16 cellular contexts compared by ENCODE assay signal in genomic region chr1:180027949-180028445, GRCh38.
DNase-seq lines count a peak whose midpoint lies in the region; ATAC-seq, FAIRE-seq and TF ChIP-seq lines count a peak whose summit lies in the region.
"Had no signal": no experiment of that assay in that cellular context is flagged by ENCODE, and none has a peak within 500 bp of the region (broad histone marks: within the 10 kb centered on the region; RNA-seq: fewer than 3 reads in every experiment).

No MANE protein-coding gene starts in this region.

- no peak for TF ChIP-seq POLR2A in A549 (IDR thresholded peaks at IDR 0.05; ENCODE audit: low read length)
- no peak for TF ChIP-seq POLR2A in HepG2 (IDR thresholded peaks at IDR 0.05; ENCODE audit: insufficient read depth in 1 of 2, low read depth in 2 of 2, low read length in 2 of 2)

- H3K4me3 Mint-ChIP-seq in HFFc6: peak overlapping the region; percentile 32
- H3K4me3 Mint-ChIP-seq in activated CD4-positive, alpha-beta memory T cell treated with anti-CD3 and anti-CD28 coated beads for 36 hours: no peak overlapping the region
- H3K4me3 Mint-ChIP-seq in stimulated activated naive B cell treated with anti-CD40 and anti-IgM and Interleukin-4, amounts not matched to agents 10 μg/mL and 1 μg/mL and 100 μg/mL, for 72 hours: no peak overlapping the region
- H3K4me3 Mint-ChIP-seq: activated naive CD8-positive, alpha-beta T cell; IgD-negative memory B cell; T-helper 1 cell treated with Interleukin-12 subunit alpha and Interleukin-12 subunit beta and Interleukin-4 antibody, amounts not matched to agents 30 μg/mL and 1 μg/mL, for 36 hours had no signal

- peaks cover under 1% of the 10 kb centered on the region; the same call in 2 of the 3 replicates for H3K4me1 ChIP-seq in A549
- H3K4me1 ChIP-seq in HepG2 (ENCODE audit: insufficient read depth, low read length): no peaks in the 10 kb centered on the region
- H3K4me1 ChIP-seq: BE2C had no signal

- peak overlapping the region; percentile 51 for H3K27ac Mint-ChIP-seq in HFFc6
- no peak overlapping the region for H3K27ac Mint-ChIP-seq in activated CD4-positive, alpha-beta memory T cell treated with anti-CD3 and anti-CD28 coated beads for 36 hours
- H3K27ac Mint-ChIP-seq in stimulated activated naive B cell treated with anti-CD40 and anti-IgM and Interleukin-4, amounts not matched to agents 10 μg/mL and 1 μg/mL and 100 μg/mL, for 72 hours: no peak overlapping the region
- H3K27ac Mint-ChIP-seq: activated naive CD8-positive, alpha-beta T cell; IgD-negative memory B cell; T-helper 1 cell treated with Interleukin-12 subunit alpha and Interleukin-12 subunit beta and Interleukin-4 antibody, amounts not matched to agents 30 μg/mL and 1 μg/mL, for 36 hours had no signal

- H4K20me1 ChIP-seq in HepG2 (ENCODE audit: insufficient read depth, low read length): no peaks in the 10 kb centered on the region

- H3K4me3 ChIP-seq in A549: no peak overlapping the region
- no peak overlapping the region for H3K4me3 ChIP-seq in cardiac fibroblast (replicated peaks in 1 of 2; ENCODE audit: low read depth in 2 of 2, low read length in 2 of 2)
- no peak overlapping the region for H3K4me3 ChIP-seq in HepG2 (replicated peaks in 1 of 3; ENCODE audit: insufficient read depth in 1 of 3, low read depth in 2 of 3, low read length in 3 of 3)
- H3K4me3 ChIP-seq: mucosa of descending colon, tibial nerve had no signal

- no TSS peak for BruUV-seq in HepG2 (replicated peaks; lab: Mats Ljungman, UMichigan)

- H3K36me3 Mint-ChIP-seq in HFFc6 (ENCODE audit: low read depth): peaks cover 27% of the 10 kb centered on the region
- H3K36me3 Mint-ChIP-seq in activated CD4-positive, alpha-beta memory T cell treated with anti-CD3 and anti-CD28 coated beads for 36 hours: peaks cover 14% of the 10 kb centered on the region
- H3K36me3 Mint-ChIP-seq in stimulated activated naive B cell treated with anti-CD40 and anti-IgM and Interleukin-4, amounts not matched to agents 10 μg/mL and 1 μg/mL and 100 μg/mL, for 72 hours: peaks cover 16 to 21% of the 10 kb centered on the region in 2 donors

- POLR2A ChIA-PET in A549 (lab: Yijun Ruan, JAX): no interaction called here
- POLR2A ChIA-PET in HepG2 (lab: Yijun Ruan, JAX): no interaction called here
- POLR2A ChIA-PET in activated CD4-positive, alpha-beta memory T cell treated with anti-CD3 and anti-CD28 coated beads for 36 hours (lab: Charles Lee): no interaction called here

- WGBS in A549 (ENCODE audit: missing lambda C conversion rate): 83% methylated on average over 2 of the region's 2 CpGs
- WGBS in HepG2 (ENCODE audit: low lambda C conversion rate): 91% methylated on average over 2 of the region's 2 CpGs

- DNase-seq in A549 (ENCODE audit: low read depth in 1 of 2, low spot score in 1 of 2): no peak
- DNase-seq in HFFc6: peak; percentile 62
- DNase-seq in cardiac fibroblast (ENCODE audit: low read depth in 2 of 2): peak; percentile 85 to 95
- DNase-seq in HepG2 (ENCODE audit: low spot score): no peak
- no peak for DNase-seq in activated CD4-positive, alpha-beta memory T cell treated with anti-CD3 and anti-CD28 coated beads for 36 hours
- no peak for DNase-seq in stimulated activated naive B cell treated with anti-CD40 and anti-IgM and Interleukin-4, amounts not matched to agents 10 μg/mL and 1 μg/mL and 100 μg/mL, for 72 hours
- no peak for DNase-seq in KG1 (lab: John Stamatoyannopoulos, UW)
- DNase-seq in NCI-H510A treated with DMSO at 0.1 percent for 48 hours (lab: John Stamatoyannopoulos, UW): no peak
- DNase-seq: BE2C, mucosa of descending colon, NCI-H187 treated with DMSO at 0.1 percent for 48 hours, retina had no signal

- H3K9me3 Mint-ChIP-seq in HFFc6: no peaks in the 10 kb centered on the region
- no peaks in the 10 kb centered on the region for H3K9me3 Mint-ChIP-seq in activated CD4-positive, alpha-beta memory T cell treated with anti-CD3 and anti-CD28 coated beads for 36 hours
- no peaks in the 10 kb centered on the region for H3K9me3 Mint-ChIP-seq in stimulated activated naive B cell treated with anti-CD40 and anti-IgM and Interleukin-4, amounts not matched to agents 10 μg/mL and 1 μg/mL and 100 μg/mL, for 72 hours
- H3K9me3 Mint-ChIP-seq: IgD-negative memory B cell; T-helper 1 cell treated with Interleukin-12 subunit alpha and Interleukin-12 subunit beta and Interleukin-4 antibody, amounts not matched to agents 30 μg/mL and 1 μg/mL, for 36 hours had no signal

- peaks cover 6 to 31% of the 10 kb centered on the region in 2 experiments for H3K36me3 ChIP-seq in HepG2 (replicated peaks in 1 of 2; ENCODE audit: control insufficient read depth in 1 of 2, insufficient read depth in 2 of 2, low read length in 2 of 2)

- TF ChIP-seq RAD21 in A549 (conservative IDR thresholded peaks at IDR 0.05 in 1 of 2, IDR thresholded peaks at IDR 0.05 in 1 of 2) (no peak), HepG2 (CRISPR knock-in tag; IDR thresholded peaks at IDR 0.05) (no peak)

- ATAC-seq in A549: no peak
- no peak for ATAC-seq in HepG2
- ATAC-seq in stimulated activated naive B cell treated with anti-CD40 and anti-IgM and Interleukin-4, amounts not matched to agents 10 μg/mL and 1 μg/mL and 100 μg/mL, for 72 hours (replicated peaks): no peak
- ATAC-seq: mucosa of descending colon had no signal

- H3K9me3 ChIP-seq in A549 (no peaks in the 10 kb centered on the region), HepG2 (ENCODE audit: low read length) (no peaks in the 10 kb centered on the region)
- H3K9me3 ChIP-seq: BE2C, mucosa of descending colon, tibial nerve had no signal

- TF ChIP-seq CTCF in A549 (IDR thresholded peaks at IDR 0.05) (no peak), HFFc6 (IDR thresholded peaks at IDR 0.05) (no peak), cardiac fibroblast (IDR thresholded peaks at IDR 0.05; ENCODE audit: low read depth, low read length) (no peak), HepG2 (CRISPR knock-in tag; IDR thresholded peaks at IDR 0.05) (no peak)

- TF ChIP-seq EP300 in A549 (IDR thresholded peaks at IDR 0.05) (no peak), HepG2 (IDR thresholded peaks at IDR 0.05; ENCODE audit: low read depth in 2 of 2, low read length in 2 of 2) (no peak), HepG2 (CRISPR knock-in tag; IDR thresholded peaks at IDR 0.05; ENCODE audit: borderline replicate concordance) (no peak)

- peaks cover 50% of the 10 kb centered on the region for H3K4me1 Mint-ChIP-seq in HFFc6 (ENCODE audit: low read depth)
- H3K4me1 Mint-ChIP-seq in activated CD4-positive, alpha-beta memory T cell treated with anti-CD3 and anti-CD28 coated beads for 36 hours (ENCODE audit: low read depth): peaks cover 10% of the 10 kb centered on the region
- no peaks in the 10 kb centered on the region for H3K4me1 Mint-ChIP-seq in stimulated activated naive B cell treated with anti-CD40 and anti-IgM and Interleukin-4, amounts not matched to agents 10 μg/mL and 1 μg/mL and 100 μg/mL, for 72 hours

- in situ Hi-C loops in HepG2 (cut with HindIII; ENCODE audit: extremely low pct_ligation_motif_present, low pct_unique_long_range_greater_than_20kb): no loop called here

- no peak overlapping the region for H3K9ac ChIP-seq in HepG2 (ENCODE audit: insufficient read depth, low read depth, low read length)

- intact Hi-C loops in HepG2 (cut with micrococcal nuclease; ENCODE audit: unreplicated experiment): loop anchor here (10.0 kb wide), 1 partner anchor 73 kb away; the partner anchor contains the start of gene CEP350
- intact Hi-C loops in activated CD4-positive, alpha-beta memory T cell treated with anti-CD3 and anti-CD28 coated beads for 36 hours (cut with micrococcal nuclease): no loop called here

- H3K27me3 ChIP-seq in HepG2 (ENCODE audit: control insufficient read depth in 1 of 2, insufficient read depth in 2 of 2, low read length in 2 of 2): no peaks in the 10 kb centered on the region
- H3K27me3 ChIP-seq: BE2C, tibial nerve had no signal

- no peaks in the 10 kb centered on the region for H3K79me2 ChIP-seq in HepG2 (ENCODE audit: insufficient read depth, low read length)

- FAIRE-seq in A549 (lab: Jason Lieb, UNC) (no peak), HepG2 (lab: Jason Lieb, UNC) (no peak)

- H3K4me2 ChIP-seq in A549 (no peak overlapping the region), HepG2 (ENCODE audit: low read depth, low read length) (no peak overlapping the region)

- no peaks in the 10 kb centered on the region for H3K27me3 Mint-ChIP-seq in HFFc6 (ENCODE audit: insufficient read depth)
- no peaks in the 10 kb centered on the region for H3K27me3 Mint-ChIP-seq in activated CD4-positive, alpha-beta memory T cell treated with anti-CD3 and anti-CD28 coated beads for 36 hours
- no peaks in the 10 kb centered on the region for H3K27me3 Mint-ChIP-seq in stimulated activated naive B cell treated with anti-CD40 and anti-IgM and Interleukin-4, amounts not matched to agents 10 μg/mL and 1 μg/mL and 100 μg/mL, for 72 hours
- H3K27me3 Mint-ChIP-seq: activated naive CD8-positive, alpha-beta T cell; IgD-negative memory B cell had no signal

- H3K27ac ChIP-seq in A549: no peak overlapping the region
- H3K27ac ChIP-seq in HepG2 (ENCODE audit: extremely low read length, insufficient read depth, low read length): no peak overlapping the region

- no peak overlapping the region for H2AFZ ChIP-seq in HepG2 (ENCODE audit: low read length)

- CTCF ChIA-PET in A549 (lab: Yijun Ruan, JAX) (interaction anchor here (1.0 to 1.7 kb wide), 2 partner anchors 151 to 161 kb away, joined by 3 to 6 read pairs; no protein-coding TSS in a partner anchor), HepG2 (lab: Yijun Ruan, JAX; ENCODE audit: low intra/inter-chr PET ratio, low total read pairs) (no interaction called here)
- CTCF ChIA-PET in activated CD4-positive, alpha-beta memory T cell treated with anti-CD3 and anti-CD28 coated beads for 36 hours (lab: Charles Lee): interaction anchor here (0.8 kb wide), 2 partner anchors 24 to 322 kb away, joined by 3 to 5 read pairs; no protein-coding TSS in a partner anchor

TF ChIP-seq in A549, 52 proteins besides CTCF, POLR2A, EP300 and RAD21:
- TF ChIP-seq MAFK (IDR thresholded peaks at IDR 0.05; ENCODE audit: partially characterized antibody) (peak; percentile 87), CBX8 (IDR thresholded peaks at IDR 0.05) (no peak)

TF ChIP-seq in HepG2, 621 proteins besides CTCF, POLR2A, EP300 and RAD21:
- TF ChIP-seq MAFK (conservative IDR thresholded peaks at IDR 0.05 in 1 of 2, IDR thresholded peaks at IDR 0.05 in 1 of 2; ENCODE audit: low read length in 2 of 2): peak; percentile 89 to 91
- no peak for TF ChIP-seq TAF1 (CRISPR knock-in tag; IDR thresholded peaks at IDR 0.05)
- peak; percentile 91 for TF ChIP-seq MAFF (IDR thresholded peaks at IDR 0.05; ENCODE audit: low read depth, low read length)
TF ChIP-seq in HepG2: peak in this region for 2.

Comparison
In these comparisons a context has a peak if more than half of its experiments do, and no peak if none do; other contexts are left out.
1. DNase-seq: peak in HFFc6 (single experiment) and cardiac fibroblast (2 of 2); none in A549 (0 of 2), HepG2 (single experiment), activated CD4-positive, alpha-beta memory T cell treated with anti-CD3 and anti-CD28 coated beads for 36 hours (single experiment), stimulated activated naive B cell treated with anti-CD40 and anti-IgM and Interleukin-4, amounts not matched to agents 10 μg/mL and 1 μg/mL and 100 μg/mL, for 72 hours (single experiment), KG1 (single experiment) and NCI-H510A treated with DMSO at 0.1 percent for 48 hours (single experiment).
2. Of the 38 proteins assayed by ChIP-seq in both HepG2 and A549: peak only in HepG2: none; only in A549: none; in both: MAFK; in neither: 37.